8 cellular contexts compared by ENCODE assay signal in the genomic region with DNA sequence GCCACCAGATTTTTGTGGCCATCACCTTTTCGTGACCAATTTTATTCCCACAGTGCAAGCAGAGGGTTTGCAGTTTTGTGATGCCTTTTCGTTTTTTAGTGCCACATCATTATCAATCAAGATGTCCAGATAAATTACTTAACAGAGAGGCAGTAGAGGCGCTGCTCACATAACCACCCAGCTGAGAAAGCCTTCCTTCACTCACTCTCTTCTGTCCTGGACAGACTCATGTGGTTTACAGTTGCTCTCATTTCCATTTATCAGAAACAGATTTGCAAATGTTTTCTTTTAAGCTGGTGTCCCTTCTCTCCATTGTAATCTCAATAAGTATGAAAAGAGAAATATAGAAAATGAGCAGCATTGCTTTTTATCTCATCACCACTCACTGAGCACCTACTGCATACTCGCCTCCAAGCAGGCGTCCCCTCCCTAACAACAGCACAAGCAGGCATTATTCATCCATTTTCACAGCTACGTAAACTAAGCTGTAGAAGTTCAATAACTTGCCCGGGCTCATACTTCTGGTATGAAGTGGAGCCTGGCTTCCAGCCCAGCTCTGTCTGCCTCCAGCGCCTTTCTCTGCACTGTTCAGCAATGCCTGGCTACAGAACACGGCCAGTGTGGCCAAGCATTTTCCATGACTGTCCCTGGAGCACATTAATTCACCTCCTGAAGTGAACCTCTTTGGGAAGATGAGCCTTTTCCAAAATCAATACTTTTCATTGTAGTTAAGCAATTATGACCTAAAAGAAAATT. TPM values are rescaled to one million over a fixed set of nuclear protein-coding genes. Genes with fewer than 3 reads are reported as not detected.
A peak's percentile ranks its signal among the peaks of the same experiment; 100 is the strongest.
DNase-seq lines count a peak whose midpoint lies in the region; ATAC-seq, FAIRE-seq and TF ChIP-seq lines count a peak whose summit lies in the region.

No MANE protein-coding gene starts in this region.

- peak overlapping the region in 1 of 2 donors; percentile 12 for H3K4me3 ChIP-seq in kidney (ENCODE audit: low read length in 2 of 2)
- no peak overlapping the region for H3K4me3 ChIP-seq in suprapubic skin

- H3K27ac ChIP-seq in kidney (ENCODE audit: low read depth in 2 of 2, low read length in 2 of 2) (no peak overlapping the region), suprapubic skin (peak overlapping the region; percentile 73)

- no peak for TF ChIP-seq POLR2A in suprapubic skin (IDR thresholded peaks at IDR 0.05)

- H3K36me3 ChIP-seq in kidney (ENCODE audit: control insufficient read depth in 1 of 2, insufficient read depth in 2 of 2, low read length in 2 of 2): no peaks in the 10 kb centered on the region
- H3K36me3 ChIP-seq in suprapubic skin: no peaks in the 10 kb centered on the region

- H3K9ac ChIP-seq in kidney (ENCODE audit: low read length in 2 of 2): no peak overlapping the region

- no peak for TF ChIP-seq EP300 in suprapubic skin (IDR thresholded peaks at IDR 0.05)

- FAIRE-seq in kidney (lab: Jason Lieb, UNC): no peak

- ATAC-seq in GM18868 (IDR thresholded peaks at IDR 0.05; ENCODE audit: unreplicated experiment) (no peak), HG03457 (IDR thresholded peaks at IDR 0.05; ENCODE audit: unreplicated experiment) (no peak), HG02885 (IDR thresholded peaks at IDR 0.05; ENCODE audit: poor library complexity, unreplicated experiment) (no peak), GM19328 (IDR thresholded peaks at IDR 0.05; ENCODE audit: unreplicated experiment) (no peak)

- WGBS in suprapubic skin: 33% methylated on average over 9 of the region's 9 CpGs

- intact Hi-C loops in kidney (cut with DNase I): no loop called here

- H3K9me3 ChIP-seq in kidney (ENCODE audit: control insufficient read depth in 1 of 2, low read length in 2 of 2): no peaks in the 10 kb centered on the region
- H3K9me3 ChIP-seq in suprapubic skin: no peaks in the 10 kb centered on the region

- peaks cover 6% of the 10 kb centered on the region in 2 donors for H3K4me1 ChIP-seq in kidney (ENCODE audit: control insufficient read depth in 1 of 2, insufficient read depth in 1 of 2, low read depth in 1 of 2, low read length in 2 of 2)
- peaks cover 49% of the 10 kb centered on the region for H3K4me1 ChIP-seq in suprapubic skin

- no peaks in the 10 kb centered on the region for H3K27me3 ChIP-seq in suprapubic skin

- TF ChIP-seq CTCF in kidney (IDR thresholded peaks at IDR 0.05; ENCODE audit: borderline replicate concordance, extremely low read depth, insufficient read depth) (no peak), suprapubic skin (IDR thresholded peaks at IDR 0.05) (no peak)

- DNase-seq in HS-5 (ENCODE audit: low read depth) (peak; percentile 46), brain pericyte (ENCODE audit: low read depth, low spot score) (peak; percentile 27), kidney (peak; percentile 92), suprapubic skin (ENCODE audit: low spot score in 2 of 2) (peak; percentile 91 to 92)

RNA-seq across cellular contexts. Expression of a gene that starts 34.6 kb away (rescaled TPM):
- total RNA-seq in kidney (21.8 TPM), suprapubic skin (1 to 10 TPM; 5.9 to 9.4 (median 7.5) TPM)
- polyA plus RNA-seq in kidney (ENCODE audit: insufficient read depth, low read depth, low replicate concordance): 2.5 TPM

Comparison
In these comparisons a context has a peak if more than half of its experiments do, and no peak if none do; other contexts are left out.
1. DNase-seq: peak in every context shown above with its lines; median percentile 92 in kidney; 92 in suprapubic skin; 46 in HS-5; 27 in brain pericyte.